ENCODE assay signal across 30 cellular contexts in genomic region chr3:151479452-151479851, GRCh38. TPM values are rescaled to one million over a fixed set of nuclear protein-coding genes. Genes with fewer than 3 reads are reported as not detected.
"Had no signal": no experiment of that assay in that cellular context is flagged by ENCODE, and none has a peak within 500 bp of the region (broad histone marks: within the 10 kb centered on the region; RNA-seq: fewer than 3 reads in every experiment).

No MANE protein-coding gene starts in this region.

- H3K36me3 ChIP-seq: lower lobe of right lung, neutrophil, pancreas, right atrium auricular region, stomach, thyroid gland, vagina had no signal

- H3K9me3 ChIP-seq: neutrophil, pancreas, thyroid gland, vagina had no signal

- H3K27ac ChIP-seq: epithelial cell of prostate, lower lobe of right lung, neutrophil, pancreas, right atrium auricular region, stomach, thyroid gland, vagina had no signal

- ATAC-seq: esophagus mucosa; left colon; left ventricle myocardium superior; lower lobe of right lung; mucosa of descending colon; natural killer cell treated with Interleukin-12 subunit alpha and Interleukin-12 subunit beta and Interleukin-15 and Interleukin-18, amount 100 ng/mL, for 72 hours; pancreas; sciatic nerve; stimulated activated effector memory CD8-positive, alpha-beta T cell treated with anti-CD3 and anti-CD28 coated beads, Interleukin-12 subunit alpha, Interleukin-12 subunit beta, amount 100 ng/mL, for 72 hours had no signal

- H3K27me3 ChIP-seq: neutrophil, pancreas, right atrium auricular region, stomach, thyroid gland, vagina had no signal

- H3K4me3 ChIP-seq: lower lobe of right lung, mucosa of descending colon, pancreas, right atrium auricular region, smooth muscle cell, stomach, thyroid gland, vagina had no signal

- H3K4me1 ChIP-seq: lower lobe of right lung, pancreas, right atrium auricular region, thyroid gland, vagina had no signal

- DNase-seq: cortex of kidney; effector CD4-positive, alpha-beta T cell; hypothalamus; immature natural killer cell; islet precursor cell; kidney glomerular epithelial cell; left colon; left ventricle myocardium superior; lower lobe of right lung; mucosa of descending colon; naive B cell; pancreas; stimulated activated CD4-positive, alpha-beta T cell treated with anti-CD3 and anti-CD28 coated beads, Interleukin-12 subunit alpha, Interleukin-12 subunit beta, amount 100 ng/mL, for 4 hours; stimulated activated CD4-positive, alpha-beta T cell treated with anti-CD3 and anti-CD28 coated beads, Interleukin-1b, Interleukin-23, amount 100 ng/mL, for 48 hours; stimulated activated CD4-positive, alpha-beta T cell treated with anti-CD3 and anti-CD28 coated beads, Interleukin-4, amount 100 ng/mL, for 24 hours; stimulated activated naive CD4-positive, alpha-beta T cell treated with Interleukin-2 at 50 U/mL for 16 hours; stomach; thyroid gland; trophoblast cell had no signal

RNA-seq across cellular contexts. Expression of gene IGSF10, which starts 18.6 kb away (rescaled TPM):
- total RNA-seq: dermis microvascular lymphatic vessel endothelial cell; natural killer cell treated with Interleukin-12 subunit alpha and Interleukin-12 subunit beta and Interleukin-15 and Interleukin-18, amount 100 ng/mL, for 72 hours; neural crest cell had no signal
- polyA plus RNA-seq: immature natural killer cell, smooth muscle cell had no signal
